ENCODE assay signal across 1 cellular context in genomic region chr10:94362360-94363250, GRCh38.
TF ChIP-seq lines count a peak whose summit lies in the region.

TSS of gene NOC3L (minus strand) at chr10:94362939. CDS start at chr10:94362838, 101 bp downstream.

TF ChIP-seq in HepG2, 621 proteins besides CTCF, POLR2A, EP300 and RAD21 (continued from another document and continues in another):
- TF ChIP-seq ZNF609 (CRISPR knock-in tag; IDR thresholded peaks at IDR 0.05; ENCODE audit: borderline replicate concordance) (no peak; the same call in none of the 2 replicates), ZNF580 (CRISPR knock-in tag; IDR thresholded peaks at IDR 0.05; ENCODE audit: borderline replicate concordance, low read depth) (peak; percentile 97), TEF (CRISPR knock-in tag; IDR thresholded peaks at IDR 0.05) (peak; percentile 84), CERS6 (CRISPR knock-in tag; IDR thresholded peaks at IDR 0.05) (peak; percentile 92), ELF3 (CRISPR knock-in tag; IDR thresholded peaks at IDR 0.05) (peak; percentile 94), ZHX2 (IDR thresholded peaks at IDR 0.05; ENCODE audit: low read depth) (peak; percentile 83), ZHX2 (CRISPR knock-in tag; IDR thresholded peaks at IDR 0.05; ENCODE audit: borderline replicate concordance) (peak; percentile 87; the same call in 1 of the 2 replicates), ZNF761 (CRISPR knock-in tag; conservative IDR thresholded peaks at IDR 0.05) (peak; percentile 94), IRF9 (CRISPR knock-in tag; IDR thresholded peaks at IDR 0.05; ENCODE audit: borderline replicate concordance) (peak; percentile 93), FOXP1 (IDR thresholded peaks at IDR 0.05) (no peak), FOXP1 (CRISPR knock-in tag; IDR thresholded peaks at IDR 0.05) (no peak), SPEN (CRISPR knock-in tag; IDR thresholded peaks at IDR 0.05; ENCODE audit: low read depth) (peak; percentile 98), ZSCAN31 (CRISPR knock-in tag; IDR thresholded peaks at IDR 0.05; ENCODE audit: low read depth) (peak; percentile 94), ARID4A (CRISPR knock-in tag; IDR thresholded peaks at IDR 0.05; ENCODE audit: borderline replicate concordance) (peak; percentile 95), MED13 (CRISPR knock-in tag; IDR thresholded peaks at IDR 0.05) (no peak; the same call in none of the 2 replicates), ZNF710 (CRISPR knock-in tag; IDR thresholded peaks at IDR 0.05; ENCODE audit: borderline replicate concordance) (peak; percentile 55; the same call in 1 of the 2 replicates), THAP7 (CRISPR knock-in tag; IDR thresholded peaks at IDR 0.05) (peak; percentile 91), HNF4G (IDR thresholded peaks at IDR 0.05; ENCODE audit: borderline replicate concordance, low read depth, low read length) (0 out of 2 replicates have a peak, but pooled peaks have one; percentile 36), HNF4G (CRISPR knock-in tag; IDR thresholded peaks at IDR 0.05; ENCODE audit: borderline replicate concordance, low read depth) (peak; percentile 72), SRF (IDR thresholded peaks at IDR 0.05; ENCODE audit: low read depth, low read length) (peak; percentile 5; the same call in 1 of the 2 replicates)
